Comparison of ENCODE assay signal across 12 cellular contexts in the genomic region with DNA sequence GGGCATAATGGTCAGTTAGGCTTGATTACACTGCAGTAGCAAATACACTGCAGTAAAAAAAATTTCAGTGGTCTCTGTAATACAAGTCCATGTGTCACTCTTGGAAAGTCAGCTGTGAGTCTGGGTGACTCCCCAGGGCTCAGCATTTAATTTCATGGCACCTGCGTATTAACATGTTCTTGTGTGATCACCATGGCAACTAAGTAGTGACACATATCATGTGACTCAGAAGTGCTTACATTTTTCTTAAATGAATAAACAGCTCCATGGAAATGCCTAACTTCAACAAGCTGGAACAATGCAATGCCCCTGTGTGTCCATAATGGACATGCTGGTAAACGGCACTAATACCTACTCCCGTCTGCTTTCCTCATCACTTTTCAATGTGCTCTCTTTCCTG.
DNase-seq lines count a peak whose midpoint lies in the region; ATAC-seq and FAIRE-seq lines count a peak whose summit lies in the region.
"Had no signal": no experiment of that assay in that cellular context is flagged by ENCODE, and none has a peak within 500 bp of the region (broad histone marks: within the 10 kb centered on the region; RNA-seq: fewer than 3 reads in every experiment).

No MANE protein-coding gene starts in this region.

- FAIRE-seq in urothelium cell line (lab: Jason Lieb, UNC), result no peak

- peak; percentile 61 for ATAC-seq in esophagus mucosa

- DNase-seq in NCI-H2107 treated with DMSO at 0.1 percent for 48 hours (lab: John Stamatoyannopoulos, UW; ENCODE audit: unreplicated experiment), result peak; percentile 6
- no peak for DNase-seq in NCI-H2107 (lab: John Stamatoyannopoulos, UW)
- peak; percentile 13 for DNase-seq in NCI-H510A (lab: John Stamatoyannopoulos, UW)
- peak; percentile 7 for DNase-seq in urothelium cell line (ENCODE audit: low spot score)
- DNase-seq in iPS-NIHi11 (ENCODE audit: low spot score), result no peak
- no peak for DNase-seq in stimulated activated naive CD4-positive, alpha-beta T cell (lab: John Stamatoyannopoulos, UW)
- DNase-seq in stimulated activated CD4-positive, alpha-beta T cell treated with anti-CD3 and anti-CD28 coated beads, Interleukin-2, amount 100 ng/mL, for 48 hours, result no peak
- DNase-seq: 8988T; adrenal gland; NCI-H1694; stimulated activated CD8-positive, alpha-beta memory T cell treated with anti-CD3 and anti-CD28 coated beads, Interleukin-4, amount 100 ng/mL, for 48 hours had no signal

Comparison
In these comparisons a context has a peak if more than half of its experiments do, and no peak if none do; other contexts are left out.
1. DNase-seq: peak in NCI-H2107 treated with DMSO at 0.1 percent for 48 hours (single experiment), NCI-H510A (single experiment) and urothelium cell line (single experiment); none in NCI-H2107 (single experiment), iPS-NIHi11 (single experiment), stimulated activated naive CD4-positive, alpha-beta T cell (0 of 6) and stimulated activated CD4-positive, alpha-beta T cell treated with anti-CD3 and anti-CD28 coated beads, Interleukin-2, amount 100 ng/mL, for 48 hours (0 of 2).